In the genomic region with DNA sequence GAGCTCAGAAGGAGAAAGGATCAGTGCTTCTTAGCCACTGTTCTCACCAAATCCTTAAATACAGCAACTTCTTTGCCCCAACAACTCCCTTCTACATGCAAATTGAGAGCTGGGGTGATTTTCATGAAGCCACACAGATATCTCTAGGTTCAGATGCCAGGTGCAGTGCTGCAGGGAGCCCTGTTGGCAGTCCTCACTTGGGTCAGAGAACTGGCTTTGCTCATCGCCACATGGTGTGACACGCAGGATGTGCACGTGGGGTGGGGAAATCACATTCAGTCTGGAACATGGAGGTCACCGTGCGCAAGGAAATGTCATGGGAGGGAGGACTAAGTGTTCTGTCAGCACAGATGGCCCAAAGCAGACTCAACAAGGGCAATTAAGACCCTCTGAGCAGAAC, we compare ENCODE assay signal across 13 cellular contexts.
DNase-seq lines count a peak whose midpoint lies in the region; ATAC-seq and TF ChIP-seq lines count a peak whose summit lies in the region.
"Had no signal": no experiment of that assay in that cellular context is flagged by ENCODE, and none has a peak within 500 bp of the region (broad histone marks: within the 10 kb centered on the region; RNA-seq: fewer than 3 reads in every experiment).

No MANE protein-coding gene starts in this region.

- CTCF ChIA-PET in SK-N-SH (lab: Yijun Ruan, JAX) = interaction anchor here (0.9 to 1.5 kb wide), 2 partner anchors 15 to 26 kb away, joined by 5 read pairs; no protein-coding TSS in a partner anchor

- H4K20me1 ChIP-seq in SK-N-SH (ENCODE audit: insufficient read depth) = no peaks in the 10 kb centered on the region

- H3K4me3 ChIP-seq in HUES64 (ENCODE audit: low read length) (no peak overlapping the region), SK-N-SH (ENCODE audit: low read depth in 2 of 2, low read length in 1 of 2) (no peak overlapping the region)

- H3K9me2 ChIP-seq in SK-N-SH = no peaks in the 10 kb centered on the region

- no peaks in the 10 kb centered on the region for H3F3A ChIP-seq in SK-N-SH (replicated peaks; ENCODE audit: insufficient read depth)

- no peaks in the 10 kb centered on the region for H3K36me3 Mint-ChIP-seq in nephron (ENCODE audit: low read depth)

- peak overlapping the region; percentile 29; the same call in 1 of the 2 replicates for H3K27ac ChIP-seq in HUES64 (ENCODE audit: low read depth, low read length)
- H3K27ac ChIP-seq in caudate nucleus (ENCODE audit: low read depth, low read length) = peak overlapping the region; percentile 38
- no peak overlapping the region for H3K27ac ChIP-seq in SK-N-SH (ENCODE audit: low read depth in 2 of 2, low read length in 1 of 2)

- H3K27me3 ChIP-seq in HUES64 (ENCODE audit: insufficient read depth, low read length) = no peaks in the 10 kb centered on the region
- no peaks in the 10 kb centered on the region for H3K27me3 ChIP-seq in SK-N-SH (ENCODE audit: insufficient read depth)

- POLR2A ChIA-PET in SK-N-SH (lab: Yijun Ruan, JAX) = no interaction called here

- H2AFZ ChIP-seq in SK-N-SH (ENCODE audit: low read depth) = no peak overlapping the region

- peaks cover 36% of the 10 kb centered on the region for H3K4me1 Mint-ChIP-seq in nephron

- H3K4me1 ChIP-seq in HUES64 (ENCODE audit: insufficient read depth, low read length) = peaks cover 54% of the 10 kb centered on the region
- peaks cover 11 to 33% of the 10 kb centered on the region in 2 experiments; a peak in 3 of 4 replicates for H3K4me1 ChIP-seq in SK-N-SH (ENCODE audit: control insufficient read depth in 1 of 2, insufficient read depth in 2 of 2, low read depth in 1 of 2, low read length in 1 of 2)

- no peak for TF ChIP-seq RAD21 in SK-N-SH (IDR thresholded peaks at IDR 0.05; ENCODE audit: low read length)

- no peaks in the 10 kb centered on the region for H3K9me3 Mint-ChIP-seq in nephron

- H3K9ac ChIP-seq in HUES64 (ENCODE audit: low read depth, low read length) (no peak overlapping the region), SK-N-SH (no peak overlapping the region)

- H3K9me3 ChIP-seq in HUES64 (ENCODE audit: insufficient read depth, low read depth, low read length) (no peaks in the 10 kb centered on the region), SK-N-SH (no peaks in the 10 kb centered on the region)

- H3K27ac Mint-ChIP-seq in nephron = peak overlapping the region; percentile 45 to 51 (median 49)

- H3K4me3 Mint-ChIP-seq in nephron = no peak overlapping the region

- TF ChIP-seq EP300 in SK-N-SH (IDR thresholded peaks at IDR 0.05; ENCODE audit: borderline replicate concordance in 1 of 2, low read depth in 1 of 2, low read length in 1 of 2) = no peak

- no peaks in the 10 kb centered on the region for H3K36me3 ChIP-seq in HUES64 (ENCODE audit: insufficient read depth, low read length)
- no peaks in the 10 kb centered on the region for H3K36me3 ChIP-seq in SK-N-SH (replicated peaks in 1 of 2; ENCODE audit: control insufficient read depth in 1 of 2, insufficient read depth in 2 of 2, low read length in 1 of 2)

- no peak for TF ChIP-seq CTCF in nephron (IDR thresholded peaks at IDR 0.05; ENCODE audit: unreplicated experiment in 3 of 3)
- TF ChIP-seq CTCF in SK-N-SH (IDR thresholded peaks at IDR 0.05) = no peak

- peaks cover 20% of the 10 kb centered on the region for H3K79me2 ChIP-seq in SK-N-SH (ENCODE audit: insufficient read depth)

- ATAC-seq in GM18867 (IDR thresholded peaks at IDR 0.05; ENCODE audit: unreplicated experiment) (peak; percentile 65), SK-N-SH treated with all-trans-retinoic acid at 6 μM for 48 hours (no peak), HG02938 (IDR thresholded peaks at IDR 0.05; ENCODE audit: unreplicated experiment) (no peak)

- no peak overlapping the region for H3K4me2 ChIP-seq in SK-N-SH

- H3K27me3 Mint-ChIP-seq in nephron (ENCODE audit: low read depth) = peaks cover 6% of the 10 kb centered on the region

- DNase-seq in caudate nucleus (lab: John Stamatoyannopoulos, UW) (peak in 4 of 61 donors; percentile 4 to 78 (median 14)), SK-N-SH (no peak), NCI-H1092 (lab: John Stamatoyannopoulos, UW) (no peak)
- DNase-seq: activated naive CD4-positive, alpha-beta T cell treated with Interleukin-2 at 50 U/mL for 16 hours; effector CD8-positive, alpha-beta T cell; NCI-H2029 treated with DMSO at 0.1 percent for 48 hours; NCI-H748 treated with DMSO at 0.1 percent for 48 hours; stimulated activated CD4-positive, alpha-beta T cell treated with anti-CD3 and anti-CD28 coated beads, Interleukin-15, amount 100 ng/mL, for 24 hours had no signal

- 94% methylated on average over 5 of the region's 5 CpGs for WGBS in HUES64
- 94% methylated on average over 5 of the region's 5 CpGs for WGBS in SK-N-SH (ENCODE audit: low lambda C conversion rate)

TF ChIP-seq in SK-N-SH treated with all-trans-retinoic acid at 6 μM for 48 hours, 23 proteins besides CTCF, POLR2A, EP300 and RAD21:
- TF ChIP-seq SNAI2 (CRISPR knock-in tag; IDR thresholded peaks at IDR 0.05) (no peak), ARNTL (CRISPR knock-in tag; IDR thresholded peaks at IDR 0.05; ENCODE audit: borderline replicate concordance, low read depth) (no peak)

TF ChIP-seq in SK-N-SH, 30 proteins besides CTCF, POLR2A, EP300 and RAD21:
- TF ChIP-seq NFIC (IDR thresholded peaks at IDR 0.05; ENCODE audit: borderline replicate concordance) (no peak), YY1 (IDR thresholded peaks at IDR 0.05; ENCODE audit: low read depth) (no peak)
TF ChIP-seq in SK-N-SH: peak in this region for 0.

Comparison
In these comparisons a context has a peak if more than half of its experiments do, and no peak if none do; other contexts are left out.
1. H3K27ac ChIP-seq: peak in HUES64 (single experiment) and caudate nucleus (single experiment); none in SK-N-SH (0 of 2).